15 cellular contexts compared by ENCODE assay signal in the genomic region with DNA sequence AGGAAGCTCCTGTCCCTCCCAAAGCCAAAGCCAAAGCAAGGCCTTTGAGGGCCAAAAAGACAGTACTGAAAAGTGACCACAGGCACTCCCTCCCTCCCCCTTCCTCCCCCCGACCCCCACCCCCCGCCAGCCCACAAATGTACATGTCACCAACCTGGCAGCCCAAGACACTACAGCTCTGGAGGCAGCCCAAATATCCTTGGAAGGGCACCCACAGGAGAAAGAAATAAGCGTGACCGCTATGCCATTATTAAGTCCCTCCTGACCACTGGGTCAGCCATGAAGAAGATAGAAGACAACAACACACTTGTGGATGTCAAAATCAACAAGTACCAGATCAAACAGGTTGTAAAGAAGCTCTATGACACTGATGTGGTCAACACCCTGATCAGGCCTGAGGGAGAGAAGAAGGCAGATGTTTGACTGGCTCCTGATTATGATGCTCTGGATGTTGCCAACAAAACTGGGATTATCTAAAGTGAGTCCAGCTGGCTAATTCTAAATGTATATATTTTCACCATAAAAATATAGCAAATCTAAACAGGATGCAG.
A peak's percentile ranks its signal among the peaks of the same experiment; 100 is the strongest.
DNase-seq lines count a peak whose midpoint lies in the region; ATAC-seq, FAIRE-seq and TF ChIP-seq lines count a peak whose summit lies in the region.
"Had no signal": no experiment of that assay in that cellular context is flagged by ENCODE, and none has a peak within 500 bp of the region (broad histone marks: within the 10 kb centered on the region; RNA-seq: fewer than 3 reads in every experiment).

No MANE protein-coding gene starts in this region.

- peaks cover 53% of the 10 kb centered on the region for H3K4me1 Mint-ChIP-seq in chondrocyte (ENCODE audit: low read depth)
- H3K4me1 Mint-ChIP-seq: CD8-positive, alpha-beta memory T cell had no signal

- TF ChIP-seq CTCF in chondrocyte (IDR thresholded peaks at IDR 0.05): no peak

- intact Hi-C loops in Right ventricle myocardium inferior (cut with DNase I): no loop called here
- intact Hi-C loops in cardiac septum (cut with DNase I): no loop called here

- ATAC-seq in Right ventricle myocardium inferior: peak; percentile 47
- ATAC-seq in GM19328 (IDR thresholded peaks at IDR 0.05; ENCODE audit: unreplicated experiment): no peak
- no peak for ATAC-seq in HG02981 (IDR thresholded peaks at IDR 0.05; ENCODE audit: unreplicated experiment)

- no peak for DNase-seq in Right ventricle myocardium inferior (ENCODE audit: missing footprints)
- DNase-seq in cardiac septum (ENCODE audit: low spot score): no peak
- no peak for DNase-seq in chondrocyte (ENCODE audit: low spot score)
- DNase-seq in myocyte (ENCODE audit: low read depth): peak; percentile 3
- no peak for DNase-seq in urothelium cell line (ENCODE audit: low spot score)
- DNase-seq in hippocampal formation (lab: John Stamatoyannopoulos, UW): no peak
- DNase-seq: 8988T; AML-193; Caco-2; CD8-positive, alpha-beta memory T cell; DND-41; GDM1 had no signal

- no peaks in the 10 kb centered on the region for H3K9me3 Mint-ChIP-seq in chondrocyte (ENCODE audit: low read depth)
- H3K9me3 Mint-ChIP-seq: CD8-positive, alpha-beta memory T cell had no signal

- H3K27ac Mint-ChIP-seq in chondrocyte (ENCODE audit: unreplicated experiment): peak overlapping the region; percentile 43

- peaks cover 3% of the 10 kb centered on the region for H3K36me3 Mint-ChIP-seq in chondrocyte (ENCODE audit: low read depth)

- no peak overlapping the region for H3K4me3 Mint-ChIP-seq in chondrocyte (ENCODE audit: unreplicated experiment)
- H3K4me3 Mint-ChIP-seq: CD8-positive, alpha-beta memory T cell had no signal

- H3K27me3 Mint-ChIP-seq in chondrocyte (ENCODE audit: low read depth): no peaks in the 10 kb centered on the region
- H3K27me3 Mint-ChIP-seq: CD8-positive, alpha-beta memory T cell had no signal

- peak; percentile 40 for FAIRE-seq in urothelium cell line (lab: Jason Lieb, UNC)
- FAIRE-seq: HTR-8/SVneo had no signal
